ENCODE assay signal across 14 cellular contexts in genomic region chr1:197913495-197914276, GRCh38. TPM values are rescaled to one million over a fixed set of nuclear protein-coding genes. Genes with fewer than 3 reads are reported as not detected.
DNase-seq lines count a peak whose midpoint lies in the region; ATAC-seq and TF ChIP-seq lines count a peak whose summit lies in the region.
"Had no signal": no experiment of that assay in that cellular context is flagged by ENCODE, and none has a peak within 500 bp of the region (broad histone marks: within the 10 kb centered on the region; RNA-seq: fewer than 3 reads in every experiment).

No MANE protein-coding gene starts in this region.

- peaks cover 59% of the 10 kb centered on the region for H3K4me1 ChIP-seq in upper lobe of right lung

- H3K4me1 Mint-ChIP-seq in stimulated activated naive CD8-positive, alpha-beta T cell treated with anti-CD3 and anti-CD28 coated beads, Interleukin-15, amount 100 ng/mL, for 72 hours: peaks cover 96% of the 10 kb centered on the region

- ATAC-seq in stimulated activated naive CD8-positive, alpha-beta T cell treated with anti-CD3 and anti-CD28 coated beads, Interleukin-15, amount 100 ng/mL, for 72 hours: no peak
- no peak for ATAC-seq in stimulated activated naive CD8-positive, alpha-beta T cell treated with anti-CD3 and anti-CD28 coated beads, Interleukin-15, Interleukin-2, amounts not matched to agents 100 U/mL and 50 U/mL, for 24 hours
- ATAC-seq in upper lobe of right lung (no peak), GM18511 (IDR thresholded peaks at IDR 0.05; ENCODE audit: unreplicated experiment) (no peak)

- DNase-seq in stimulated activated naive CD8-positive, alpha-beta T cell treated with anti-CD3 and anti-CD28 coated beads, Interleukin-15, amount 100 ng/mL, for 72 hours: peak in 1 of 2 donors; percentile 12
- no peak for DNase-seq in stimulated activated naive CD8-positive, alpha-beta T cell treated with anti-CD3 and anti-CD28 coated beads, Interleukin-15, Interleukin-2, amounts not matched to agents 100 U/mL and 50 U/mL, for 24 hours
- DNase-seq in UCSD-AML1 (lab: John Stamatoyannopoulos, UW; ENCODE audit: unreplicated experiment): peak; percentile 5
- no peak for DNase-seq in upper lobe of right lung
- no peak for DNase-seq in stimulated activated naive CD4-positive, alpha-beta T cell treated with Interleukin-2 at 50 U/mL for 16 hours (lab: John Stamatoyannopoulos, UW)
- no peak for DNase-seq in glomerular visceral epithelial cell (ENCODE audit: extremely low spot score)
- DNase-seq: activated CD4-positive, alpha-beta T cell treated with anti-CD3 and anti-CD28 coated beads for 4 hours; NCI-H2029 treated with DMSO at 0.1 percent for 48 hours; stimulated activated CD8-positive, alpha-beta memory T cell treated with anti-CD3 and anti-CD28 coated beads, Interleukin-4, amount 100 ng/mL, for 48 hours; transverse colon had no signal

- H3K4me3 ChIP-seq in iPS-18c (ENCODE audit: insufficient read depth, low read depth, low read length) (0 out of 2 replicates have a peak overlapping the region, but pooled peaks have one; percentile 17), upper lobe of right lung (peak overlapping the region; percentile 28)

- H3K27me3 Mint-ChIP-seq in stimulated activated naive CD8-positive, alpha-beta T cell treated with anti-CD3 and anti-CD28 coated beads, Interleukin-15, amount 100 ng/mL, for 72 hours: peaks cover 100% of the 10 kb centered on the region

- peaks cover 100% of the 10 kb centered on the region for H3K27me3 ChIP-seq in upper lobe of right lung

- no peak overlapping the region for H3K27ac ChIP-seq in upper lobe of right lung
- H3K27ac ChIP-seq: transverse colon had no signal

- no peak overlapping the region for H3K27ac Mint-ChIP-seq in stimulated activated naive CD8-positive, alpha-beta T cell treated with anti-CD3 and anti-CD28 coated beads, Interleukin-15, amount 100 ng/mL, for 72 hours

- H3K4me3 Mint-ChIP-seq in stimulated activated naive CD8-positive, alpha-beta T cell treated with anti-CD3 and anti-CD28 coated beads, Interleukin-15, amount 100 ng/mL, for 72 hours: peak overlapping the region; percentile 93 to 97

- intact Hi-C loops in upper lobe of right lung (cut with DNase I): no loop called here

- TF ChIP-seq CTCF in upper lobe of right lung (IDR thresholded peaks at IDR 0.05): no peak

- H3K9me3 ChIP-seq in iPS-18c (ENCODE audit: control insufficient read depth, insufficient read depth, low read length) (no peaks in the 10 kb centered on the region), upper lobe of right lung (no peaks in the 10 kb centered on the region)
- H3K9me3 ChIP-seq: transverse colon had no signal

- H3K36me3 ChIP-seq in upper lobe of right lung: no peaks in the 10 kb centered on the region
- H3K36me3 ChIP-seq: transverse colon had no signal

- H3K9me3 Mint-ChIP-seq in stimulated activated naive CD8-positive, alpha-beta T cell treated with anti-CD3 and anti-CD28 coated beads, Interleukin-15, amount 100 ng/mL, for 72 hours: no peaks in the 10 kb centered on the region

RNA-seq across cellular contexts. Expression of gene LHX9, which starts 3.5 kb away (rescaled TPM):
- total RNA-seq in upper lobe of right lung: 4.7 TPM
- total RNA-seq: G401; T-helper 1 cell treated with Interleukin-12 subunit alpha and Interleukin-12 subunit beta and Interleukin-4 antibody, amounts not matched to agents 30 ng/mL and 1 ng/mL, for 36 hours; transverse colon had no signal

RNA-seq across cellular contexts. Expression of gene C1orf53, which starts 11.3 kb away (rescaled TPM):
- total RNA-seq in upper lobe of right lung: 4.0 TPM
